Comparison of ENCODE assay signal across 9 cellular contexts in the genomic region with DNA sequence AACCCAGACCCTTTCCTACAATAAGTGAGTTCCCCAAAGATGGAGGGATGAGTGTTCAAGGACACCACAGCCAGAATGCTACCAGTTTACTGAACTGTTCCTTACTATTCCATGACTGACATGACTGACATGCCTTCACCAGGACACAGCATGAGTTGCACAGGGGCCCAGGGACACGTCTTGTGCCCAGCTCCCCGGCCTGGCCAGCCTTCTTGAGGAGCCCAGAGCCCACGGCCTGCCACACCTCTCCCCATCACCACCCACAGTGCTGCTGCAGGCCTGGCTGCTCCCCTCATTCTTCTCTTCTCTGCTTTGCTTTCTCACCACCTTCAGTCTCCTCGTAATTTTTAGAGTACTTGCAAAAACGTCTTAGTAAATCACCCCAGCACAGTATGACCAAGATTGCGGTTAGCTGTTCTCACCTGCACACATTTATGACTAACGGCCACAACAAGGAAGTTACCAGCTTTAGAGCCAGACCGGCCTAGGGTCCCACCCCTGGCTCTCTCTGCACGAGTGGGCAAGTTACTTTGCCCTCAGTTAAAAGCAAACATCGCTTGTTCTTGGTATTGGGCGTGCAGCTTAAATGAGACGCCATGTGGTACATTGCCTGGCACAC. TPM values are rescaled to one million over a fixed set of nuclear protein-coding genes. Genes with fewer than 3 reads are reported as not detected.
DNase-seq lines count a peak whose midpoint lies in the region; ATAC-seq, FAIRE-seq and TF ChIP-seq lines count a peak whose summit lies in the region.
"Had no signal": no experiment of that assay in that cellular context is flagged by ENCODE, and none has a peak within 500 bp of the region (broad histone marks: within the 10 kb centered on the region; RNA-seq: fewer than 3 reads in every experiment).

No MANE protein-coding gene starts in this region.

- in situ Hi-C loops in GM12878 (cut with MboI) = no loop called here

- no peak overlapping the region for H3K4me3 ChIP-seq in GM12878

- BruUV-seq in GM12878 (replicated peaks; lab: Mats Ljungman, UMichigan) = no TSS peak

- H3K4me2 ChIP-seq in GM12878 (ENCODE audit: control insufficient read depth, insufficient read depth) = peak overlapping the region; percentile 85

- H3K9me3 ChIP-seq in GM12878 (replicated peaks; ENCODE audit: control insufficient read depth, insufficient read depth, low read length) = no peaks in the 10 kb centered on the region; the same call in 2 of the 3 replicates

- no peak for TF ChIP-seq CTCF in GM12878 (IDR thresholded peaks at IDR 0.05 in 2 of 3, conservative IDR thresholded peaks at IDR 0.05 in 1 of 3; ENCODE audit: control insufficient read depth in 2 of 3, extremely low read depth in 1 of 3, insufficient read depth in 1 of 3, low read depth in 3 of 3, low read length in 3 of 3)

- peak overlapping the region; percentile 79 for H3K27ac ChIP-seq in GM12878 (ENCODE audit: control insufficient read depth, insufficient read depth)

- no peak overlapping the region for H3K27ac Mint-ChIP-seq in T-helper 2 cell treated with Interferon-gamma antibody and Interleukin-4, amounts not matched to agents 5 μg/mL and 100 μg/mL, for 36 hours
- H3K27ac Mint-ChIP-seq: dendritic cell treated with granulocyte-macrophage colony-stimulating factor and Interleukin-4, amounts not matched to agents 40 ng/mL and 50 ng/mL, for 4 days had no signal

- peaks cover 10% of the 10 kb centered on the region for H3K4me1 ChIP-seq in GM12878 (ENCODE audit: control insufficient read depth, insufficient read depth, low read length)

- peaks cover 5% of the 10 kb centered on the region for H3K4me1 Mint-ChIP-seq in T-helper 2 cell treated with Interferon-gamma antibody and Interleukin-4, amounts not matched to agents 5 μg/mL and 100 μg/mL, for 36 hours (ENCODE audit: low read depth)

- H3K9ac ChIP-seq in GM12878 (ENCODE audit: control insufficient read depth, insufficient read depth, low read length) = peak overlapping the region; percentile 26; the same call in 1 of the 2 replicates

- no peak overlapping the region for H3K4me3 Mint-ChIP-seq in T-helper 2 cell treated with Interferon-gamma antibody and Interleukin-4, amounts not matched to agents 5 μg/mL and 100 μg/mL, for 36 hours
- H3K4me3 Mint-ChIP-seq: dendritic cell treated with granulocyte-macrophage colony-stimulating factor and Interleukin-4, amounts not matched to agents 40 ng/mL and 50 ng/mL, for 4 days had no signal

- POLR2A ChIA-PET in GM12878 (lab: Charles Lee) = interaction anchor here (0.6 to 1.1 kb wide), 3 partner anchors 11 to 99 kb away, joined by 3 to 6 read pairs (median 3); partner anchors contain the start of gene PPP2R5E

- SMC1A ChIA-PET in GM12878 (lab: Charles Lee; ENCODE audit: uncharacterized antibody, unreplicated experiment) = interaction anchor here (1.9 to 2.0 kb wide), 2 partner anchors 13 to 70 kb away, joined by 5 read pairs; no protein-coding TSS in a partner anchor

- CTCF ChIA-PET in GM12878 (lab: Yijun Ruan, JAX) = interaction anchor here (0.9 to 1.4 kb wide), 2 partner anchors 13 kb away, joined by 3 read pairs; no protein-coding TSS in a partner anchor

- H3K27me3 Mint-ChIP-seq in T-helper 2 cell treated with Interferon-gamma antibody and Interleukin-4, amounts not matched to agents 5 μg/mL and 100 μg/mL, for 36 hours (ENCODE audit: low read depth) = no peaks in the 10 kb centered on the region
- H3K27me3 Mint-ChIP-seq: dendritic cell treated with granulocyte-macrophage colony-stimulating factor and Interleukin-4, amounts not matched to agents 40 ng/mL and 50 ng/mL, for 4 days had no signal

- RAD21 ChIA-PET in GM12878 (lab: Charles Lee; ENCODE audit: unreplicated experiment) = interaction anchor here (0.9 to 1.5 kb wide), 3 partner anchors 12 to 22 kb away, joined by 3 read pairs; no protein-coding TSS in a partner anchor

- peak; percentile 26; the same call in 1 of the 2 replicates for TF ChIP-seq RAD21 in GM12878 (IDR thresholded peaks at IDR 0.05; ENCODE audit: insufficient read depth, low read depth, low read length)

- TF ChIP-seq EP300 in GM12878 (IDR thresholded peaks at IDR 0.05; ENCODE audit: borderline replicate concordance in 1 of 2, control insufficient read depth in 1 of 2, low read depth in 2 of 2, low read length in 2 of 2) = no peak

- peaks cover 27% of the 10 kb centered on the region for H3K36me3 Mint-ChIP-seq in T-helper 2 cell treated with Interferon-gamma antibody and Interleukin-4, amounts not matched to agents 5 μg/mL and 100 μg/mL, for 36 hours (ENCODE audit: low read depth)

- H3K27me3 ChIP-seq in GM12878 (replicated peaks in 1 of 2; ENCODE audit: control insufficient read depth in 2 of 2, insufficient read depth in 2 of 2, low read length in 1 of 2) = no peaks in the 10 kb centered on the region

- intact Hi-C loops in GM12878 (cut with micrococcal nuclease; ENCODE audit: unreplicated experiment) = no loop called here

- WGBS in GM12878 (ENCODE audit: insufficient coverage, insufficient replicate concordance, low lambda C conversion rate, missing lambda C conversion rate) = under 1% methylated on average over 12 of the region's 12 CpGs

- peaks cover 0 to 9% of the 10 kb centered on the region in 2 experiments; a peak in 3 of 4 replicates for H3K36me3 ChIP-seq in GM12878 (ENCODE audit: control insufficient read depth in 2 of 2, insufficient read depth in 2 of 2, low read length in 1 of 2)

- no peaks in the 10 kb centered on the region for H3K9me3 Mint-ChIP-seq in T-helper 2 cell treated with Interferon-gamma antibody and Interleukin-4, amounts not matched to agents 5 μg/mL and 100 μg/mL, for 36 hours
- H3K9me3 Mint-ChIP-seq: dendritic cell treated with granulocyte-macrophage colony-stimulating factor and Interleukin-4, amounts not matched to agents 40 ng/mL and 50 ng/mL, for 4 days had no signal

- no peak overlapping the region for H2AFZ ChIP-seq in GM12878 (ENCODE audit: control insufficient read depth, low read depth, low read length)

- no peak for TF ChIP-seq POLR2A in GM12878 (IDR thresholded peaks at IDR 0.05; ENCODE audit: low read depth, low read length)

- ATAC-seq in HG03045 (IDR thresholded peaks at IDR 0.05; ENCODE audit: unreplicated experiment) = peak; percentile 77
- ATAC-seq in GM12878 = peak; percentile 50
- ATAC-seq in stimulated activated naive CD8-positive, alpha-beta T cell treated with anti-CD3 and anti-CD28 coated beads, Interleukin-15, Interleukin-2, amounts not matched to agents 100 U/mL and 50 U/mL, for 24 hours = peak; percentile 76
- no peak for ATAC-seq in HG03139 (IDR thresholded peaks at IDR 0.05; ENCODE audit: unreplicated experiment)

- peak; percentile 70 for FAIRE-seq in GM12878 (lab: Jason Lieb, UNC)

- H3K79me2 ChIP-seq in GM12878 (ENCODE audit: control insufficient read depth, insufficient read depth, low read length) = peaks cover 32% of the 10 kb centered on the region

- H4K20me1 ChIP-seq in GM12878 (ENCODE audit: control insufficient read depth, insufficient read depth) = no peaks in the 10 kb centered on the region

- DNase-seq in activated CD8-positive, alpha-beta memory T cell treated with anti-CD3 and anti-CD28 coated beads, Interleukin-2, amount 50 U/mL, for 4 hours = peak; percentile 30
- no peak for DNase-seq in activated CD8-positive, alpha-beta memory T cell treated with anti-CD3 and anti-CD28 coated beads, Interleukin-2, amount 50 U/mL, for 48 hours
- DNase-seq in GM12878 (ENCODE audit: low read depth, low spot score) = peak; percentile 45
- DNase-seq in stimulated activated naive CD8-positive, alpha-beta T cell treated with anti-CD3 and anti-CD28 coated beads, Interleukin-15, Interleukin-2, amounts not matched to agents 100 U/mL and 50 U/mL, for 24 hours = peak; percentile 5
- DNase-seq in T-helper 2 cell treated with Interferon-gamma antibody and Interleukin-4, amounts not matched to agents 5 μg/mL and 100 μg/mL, for 36 hours (ENCODE audit: low spot score) = no peak
- DNase-seq in dedifferentiated amniotic fluid mesenchymal stem cell (ENCODE audit: extremely low spot score) = no peak

TF ChIP-seq in GM12878, 131 proteins besides CTCF, POLR2A, EP300 and RAD21 (continues in another document):
- 0 out of 2 replicates have a peak, but pooled peaks have one; percentile 30 for TF ChIP-seq TCF3 (IDR thresholded peaks at IDR 0.05; ENCODE audit: borderline replicate concordance, insufficient read depth, low read depth, low read length)
- no peak for TF ChIP-seq SP1 (IDR thresholded peaks at IDR 0.05; ENCODE audit: low read depth, low read length)
- peak; percentile 71; the same call in 1 of the 2 replicates for TF ChIP-seq NFIC (IDR thresholded peaks at IDR 0.05; ENCODE audit: low read depth, low read length)
- TF ChIP-seq JUNB (IDR thresholded peaks at IDR 0.05) = peak; percentile 78
- TF ChIP-seq FOXM1 (IDR thresholded peaks at IDR 0.05; ENCODE audit: low read depth, low read length) = 0 out of 2 replicates have a peak, but pooled peaks have one; percentile 36
- no peak for TF ChIP-seq PML (IDR thresholded peaks at IDR 0.05; ENCODE audit: low read length)
- TF ChIP-seq EED (IDR thresholded peaks at IDR 0.05; ENCODE audit: low read depth) = peak; percentile 77
- TF ChIP-seq KAT2A (conservative IDR thresholded peaks at IDR 0.05; ENCODE audit: control insufficient read depth, low read depth, low read length) = no peak
- TF ChIP-seq RUNX3 (IDR thresholded peaks at IDR 0.05; ENCODE audit: low read length) = peak; percentile 99
- no peak for TF ChIP-seq MTA3 (IDR thresholded peaks at IDR 0.05; ENCODE audit: borderline replicate concordance, low read length)

RNA-seq across cellular contexts. Expression of gene PPP2R5E, which starts 18.5 kb away (rescaled TPM):
- total RNA-seq in GM12878 (2013; cell fraction: nucleolus; rRNA removed) = 48.3 and 49.2 TPM in 2 replicates
- total RNA-seq in GM12878 (2014; rRNA removed) (11.4 and 13.4 TPM in 2 replicates), GM12878 (2014; rRNA removed; fragmentation: Illumina TruSeq; extraction: Trizol) (25.5 and 26.4 TPM in 2 replicates), GM12878 (2021) (51.3 and 56.2 TPM in 2 replicates)
- 8.1 TPM for polyA plus RNA-seq in GM12878 (2011; ENCODE audit: low read depth)
- polyA plus RNA-seq in GM12878 (2011; rRNA removed) (19.0 and 32.9 TPM in 2 replicates), GM12878 (2014; fragmentation: Illumina TruSeq; extraction: Trizol) (29.4 and 39.7 TPM in 2 replicates), GM12878 (2014; fragmentation: Nextera tagmentation; extraction: Ambion mirVana) (10 to 100 TPM; 13.1 to 13.3 TPM), GM12878 (2014; rRNA removed) (11.7 and 12.7 TPM in 2 replicates), GM12878 (2016; fragmentation: Nextera tagmentation; extraction: Ambion mirVana) (10 to 100 TPM; 43.3 TPM)
- 6.2 and 8.1 TPM in 2 replicates for polyA plus RNA-seq in GM12878 (2011; cell fraction: cytosol; rRNA removed)
- polyA plus RNA-seq in GM12878 (2011; cell fraction: nucleus; rRNA removed) = 8.8 and 10.2 TPM in 2 replicates
- 15.6 and 21.9 TPM in 2 replicates for polyA plus RNA-seq in GM12878 (2012)
- polyA minus RNA-seq in GM12878 (2011; rRNA and poly(A)+ RNA removed) = 21.2 and 29.3 TPM in 2 replicates
- polyA minus RNA-seq in GM12878 (2011; cell fraction: cytosol; rRNA and poly(A)+ RNA removed) = 18.0 and 20.7 TPM in 2 replicates
- 13.1 and 27.4 TPM in 2 replicates for polyA minus RNA-seq in GM12878 (2011; cell fraction: nucleus; rRNA and poly(A)+ RNA removed)

Comparison
In these comparisons a context has a peak if more than half of its experiments do, and no peak if none do; other contexts are left out.
1. DNase-seq: peak in activated CD8-positive, alpha-beta memory T cell treated with anti-CD3 and anti-CD28 coated beads, Interleukin-2, amount 50 U/mL, for 4 hours (single experiment), GM12878 (single experiment) and stimulated activated naive CD8-positive, alpha-beta T cell treated with anti-CD3 and anti-CD28 coated beads, Interleukin-15, Interleukin-2, amounts not matched to agents 100 U/mL and 50 U/mL, for 24 hours (single experiment); none in activated CD8-positive, alpha-beta memory T cell treated with anti-CD3 and anti-CD28 coated beads, Interleukin-2, amount 50 U/mL, for 48 hours (single experiment), T-helper 2 cell treated with Interferon-gamma antibody and Interleukin-4, amounts not matched to agents 5 μg/mL and 100 μg/mL, for 36 hours (single experiment) and dedifferentiated amniotic fluid mesenchymal stem cell (single experiment).